ENCODE assay signal across 40 cellular contexts in genomic region chr20:44828640-44829039, GRCh38. TPM values are rescaled to one million over a fixed set of nuclear protein-coding genes. Genes with fewer than 3 reads are reported as not detected.
"Had no signal": no experiment of that assay in that cellular context is flagged by ENCODE, and none has a peak within 500 bp of the region (broad histone marks: within the 10 kb centered on the region; RNA-seq: fewer than 3 reads in every experiment).

No MANE protein-coding gene starts in this region.

- H3K4me1 ChIP-seq: ascending aorta had no signal

- ATAC-seq: activated CD4-positive, alpha-beta T cell treated with anti-CD3 and anti-CD28 coated beads for 36 hours; activated CD4-positive, CD25-positive, alpha-beta regulatory T cell treated with anti-CD3 and anti-CD28 coated beads, Interleukin-2, amount 50 U/mL, for 24 hours; activated CD8-positive, alpha-beta memory T cell treated with anti-CD3 and anti-CD28 coated beads, Interleukin-2, amount 10 ng/mL, durations not matched to agents 7 days and 5 days; activated CD8-positive, alpha-beta T cell treated with anti-CD3 and anti-CD28 coated beads, Interleukin-2, amount 10 ng/mL, durations not matched to agents 7 days and 5 days; activated naive CD8-positive, alpha-beta T cell treated with anti-CD3 and anti-CD28 coated beads, Interleukin-2, amount 50 U/mL, for 24 hours; WTC11 had no signal

- DNase-seq: activated CD4-positive, alpha-beta memory T cell treated with anti-CD3 and anti-CD28 coated beads, Interleukin-2, amount 10 ng/mL, durations not matched to agents 7 days and 5 days; activated CD4-positive, alpha-beta T cell treated with anti-CD3 and anti-CD28 coated beads for 1 hour; activated CD4-positive, alpha-beta T cell treated with anti-CD3 and anti-CD28 coated beads for 36 hours; activated CD4-positive, alpha-beta T cell treated with anti-CD3 and anti-CD28 coated beads for 48 hours; activated CD4-positive, alpha-beta T cell treated with anti-CD3 and anti-CD28 coated beads, Interleukin-2, amount 10 ng/mL, durations not matched to agents 7 days and 5 days; activated CD4-positive, alpha-beta T cell treated with anti-CD3 and anti-CD28 coated beads, Interleukin-2, amount 50 U/mL, for 48 hours; activated CD4-positive, CD25-positive, alpha-beta regulatory T cell; activated CD8-positive, alpha-beta memory T cell treated with anti-CD3 and anti-CD28 coated beads for 24 hours; activated CD8-positive, alpha-beta memory T cell treated with anti-CD3 and anti-CD28 coated beads, Interleukin-2, amount 10 ng/mL, durations not matched to agents 7 days and 5 days; activated CD8-positive, alpha-beta memory T cell treated with anti-CD3 and anti-CD28 coated beads, Interleukin-2, amount 50 U/mL, for 48 hours; activated CD8-positive, alpha-beta T cell treated with anti-CD3 and anti-CD28 coated beads, Interleukin-2, amount 10 ng/mL, durations not matched to agents 7 days and 5 days; activated effector memory CD4-positive, alpha-beta T cell treated with Interleukin-2 at 50 U/mL for 16 hours; activated gamma-delta T cell; activated naive CD4-positive, alpha-beta T cell treated with anti-CD3 and anti-CD28 coated beads, Interleukin-2, amount 10 ng/mL, durations not matched to agents 7 days and 5 days; activated naive CD4-positive, alpha-beta T cell treated with Interleukin-2 at 50 U/mL for 16 hours; activated naive CD8-positive, alpha-beta T cell treated with anti-CD3 and anti-CD28 coated beads, Interleukin-2, amount 10 ng/mL, durations not matched to agents 7 days and 5 days; activated naive CD8-positive, alpha-beta T cell treated with anti-CD3 and anti-CD28 coated beads, Interleukin-2, amount 50 U/mL, for 24 hours; activated T-cell treated with anti-CD3 and anti-CD28 coated beads, Interleukin-2, amount 50 U/mL, for 24 hours; activated T-cell treated with anti-CD3 and anti-CD28 coated beads, Interleukin-2, amount 50 U/mL, for 48 hours; amygdala; anterior cingulate cortex; caudate nucleus; cerebellar nuclear complex; T-helper 1 cell; T-helper 2 cell; T-helper 9 cell; WERI-Rb-1 had no signal

- H3K27ac Mint-ChIP-seq: activated CD4-positive, alpha-beta memory T cell treated with anti-CD3 and anti-CD28 coated beads, Interleukin-2, amount 10 ng/mL, durations not matched to agents 7 days and 5 days; activated CD4-positive, alpha-beta T cell treated with anti-CD3 and anti-CD28 coated beads for 36 hours; activated CD4-positive, alpha-beta T cell treated with anti-CD3 and anti-CD28 coated beads, Interleukin-2, amount 10 ng/mL, durations not matched to agents 7 days and 5 days; activated CD8-positive, alpha-beta memory T cell treated with anti-CD3 and anti-CD28 coated beads, Interleukin-2, amount 10 ng/mL, durations not matched to agents 7 days and 5 days; activated CD8-positive, alpha-beta T cell treated with anti-CD3 and anti-CD28 coated beads, Interleukin-2, amount 10 ng/mL, durations not matched to agents 7 days and 5 days; activated naive CD4-positive, alpha-beta T cell treated with anti-CD3 and anti-CD28 coated beads, Interleukin-2, amount 10 ng/mL, durations not matched to agents 7 days and 5 days; activated naive CD4-positive, alpha-beta T cell treated with anti-CD3 and anti-CD28 coated beads, Interleukin-2, amount 50 U/mL, for 24 hours; activated naive CD8-positive, alpha-beta T cell; activated naive CD8-positive, alpha-beta T cell treated with anti-CD3 and anti-CD28 coated beads, Interleukin-2, amount 10 ng/mL, durations not matched to agents 7 days and 5 days; activated naive CD8-positive, alpha-beta T cell treated with anti-CD3 and anti-CD28 coated beads, Interleukin-2, amount 50 U/mL, for 24 hours; activated T-cell treated with anti-CD3 and anti-CD28 coated beads, Interleukin-2, amount 50 U/mL, for 24 hours; activated T-helper 2 cell treated with anti-CD3 and anti-CD28 coated beads, Interferon-gamma antibody, Interleukin-2, Interleukin-4, amounts not matched to agents 10 μg/mL and 5 μg/mL and 100 μg/mL, durations not matched to agents 14 hours and 24 hours and 36 hours; brain; T-helper 1 cell treated with Interleukin-12 subunit alpha and Interleukin-12 subunit beta and Interleukin-4 antibody, amounts not matched to agents 30 μg/mL and 1 μg/mL, for 36 hours; T-helper 2 cell treated with Interferon-gamma antibody and Interleukin-4, amounts not matched to agents 5 μg/mL and 100 μg/mL, for 36 hours; WTC11 had no signal

- H3K4me1 Mint-ChIP-seq: activated CD4-positive, alpha-beta memory T cell treated with anti-CD3 and anti-CD28 coated beads, Interleukin-2, amount 10 ng/mL, durations not matched to agents 7 days and 5 days; activated CD4-positive, alpha-beta T cell treated with anti-CD3 and anti-CD28 coated beads for 36 hours; activated CD4-positive, alpha-beta T cell treated with anti-CD3 and anti-CD28 coated beads, Interleukin-2, amount 10 ng/mL, durations not matched to agents 7 days and 5 days; activated CD8-positive, alpha-beta memory T cell treated with anti-CD3 and anti-CD28 coated beads, Interleukin-2, amount 10 ng/mL, durations not matched to agents 7 days and 5 days; activated naive CD4-positive, alpha-beta T cell treated with anti-CD3 and anti-CD28 coated beads, Interleukin-2, amount 10 ng/mL, durations not matched to agents 7 days and 5 days; activated naive CD4-positive, alpha-beta T cell treated with anti-CD3 and anti-CD28 coated beads, Interleukin-2, amount 50 U/mL, for 24 hours; activated naive CD8-positive, alpha-beta T cell treated with anti-CD3 and anti-CD28 coated beads, Interleukin-2, amount 10 ng/mL, durations not matched to agents 7 days and 5 days; activated naive CD8-positive, alpha-beta T cell treated with anti-CD3 and anti-CD28 coated beads, Interleukin-2, amount 50 U/mL, for 24 hours; central memory CD8-positive, alpha-beta T cell had no signal

- H3K36me3 Mint-ChIP-seq: activated CD8-positive, alpha-beta memory T cell treated with anti-CD3 and anti-CD28 coated beads, Interleukin-2, amount 10 ng/mL, durations not matched to agents 7 days and 5 days; activated naive CD4-positive, alpha-beta T cell treated with anti-CD3 and anti-CD28 coated beads, Interleukin-2, amount 10 ng/mL, durations not matched to agents 7 days and 5 days; activated naive CD4-positive, alpha-beta T cell treated with anti-CD3 and anti-CD28 coated beads, Interleukin-2, amount 50 U/mL, for 24 hours; activated naive CD8-positive, alpha-beta T cell; activated naive CD8-positive, alpha-beta T cell treated with anti-CD3 and anti-CD28 coated beads, Interleukin-2, amount 10 ng/mL, durations not matched to agents 7 days and 5 days; brain had no signal

- H3K4me3 ChIP-seq: ascending aorta, cardiac muscle cell had no signal

- FAIRE-seq: bronchial epithelial cell, TTC549 had no signal

- H3K36me3 ChIP-seq: ascending aorta, cardiac muscle cell, WERI-Rb-1 had no signal

- H3K4me3 Mint-ChIP-seq: activated CD4-positive, alpha-beta memory T cell treated with anti-CD3 and anti-CD28 coated beads, Interleukin-2, amount 10 ng/mL, durations not matched to agents 7 days and 5 days; activated CD4-positive, alpha-beta T cell treated with anti-CD3 and anti-CD28 coated beads for 36 hours; activated CD4-positive, alpha-beta T cell treated with anti-CD3 and anti-CD28 coated beads, Interleukin-2, amount 10 ng/mL, durations not matched to agents 7 days and 5 days; activated CD8-positive, alpha-beta memory T cell treated with anti-CD3 and anti-CD28 coated beads, Interleukin-2, amount 10 ng/mL, durations not matched to agents 7 days and 5 days; activated CD8-positive, alpha-beta T cell treated with anti-CD3 and anti-CD28 coated beads, Interleukin-2, amount 10 ng/mL, durations not matched to agents 7 days and 5 days; activated naive CD4-positive, alpha-beta T cell treated with anti-CD3 and anti-CD28 coated beads, Interleukin-2, amount 10 ng/mL, durations not matched to agents 7 days and 5 days; activated naive CD4-positive, alpha-beta T cell treated with anti-CD3 and anti-CD28 coated beads, Interleukin-2, amount 50 U/mL, for 24 hours; activated naive CD8-positive, alpha-beta T cell; activated naive CD8-positive, alpha-beta T cell treated with anti-CD3 and anti-CD28 coated beads, Interleukin-2, amount 10 ng/mL, durations not matched to agents 7 days and 5 days; activated naive CD8-positive, alpha-beta T cell treated with anti-CD3 and anti-CD28 coated beads, Interleukin-2, amount 50 U/mL, for 24 hours; activated T-cell treated with anti-CD3 and anti-CD28 coated beads, Interleukin-2, amount 50 U/mL, for 24 hours; brain; central memory CD8-positive, alpha-beta T cell; T-helper 1 cell treated with Interleukin-12 subunit alpha and Interleukin-12 subunit beta and Interleukin-4 antibody, amounts not matched to agents 30 μg/mL and 1 μg/mL, for 36 hours; T-helper 2 cell treated with Interferon-gamma antibody and Interleukin-4, amounts not matched to agents 5 μg/mL and 100 μg/mL, for 36 hours; WTC11 had no signal

- H3K9me3 ChIP-seq: ascending aorta had no signal

- H3K9me3 Mint-ChIP-seq: activated CD4-positive, alpha-beta memory T cell treated with anti-CD3 and anti-CD28 coated beads, Interleukin-2, amount 10 ng/mL, durations not matched to agents 7 days and 5 days; activated CD4-positive, alpha-beta T cell treated with anti-CD3 and anti-CD28 coated beads, Interleukin-2, amount 10 ng/mL, durations not matched to agents 7 days and 5 days; activated naive CD4-positive, alpha-beta T cell treated with anti-CD3 and anti-CD28 coated beads, Interleukin-2, amount 10 ng/mL, durations not matched to agents 7 days and 5 days; activated naive CD4-positive, alpha-beta T cell treated with anti-CD3 and anti-CD28 coated beads, Interleukin-2, amount 50 U/mL, for 24 hours; activated naive CD8-positive, alpha-beta T cell treated with anti-CD3 and anti-CD28 coated beads, Interleukin-2, amount 10 ng/mL, durations not matched to agents 7 days and 5 days; activated T-helper 2 cell treated with anti-CD3 and anti-CD28 coated beads, Interferon-gamma antibody, Interleukin-2, Interleukin-4, amounts not matched to agents 10 μg/mL and 5 μg/mL and 100 μg/mL, durations not matched to agents 14 hours and 24 hours and 36 hours; central memory CD8-positive, alpha-beta T cell; T-helper 1 cell treated with Interleukin-12 subunit alpha and Interleukin-12 subunit beta and Interleukin-4 antibody, amounts not matched to agents 30 μg/mL and 1 μg/mL, for 36 hours; T-helper 2 cell treated with Interferon-gamma antibody and Interleukin-4, amounts not matched to agents 5 μg/mL and 100 μg/mL, for 36 hours had no signal

- H3K27ac ChIP-seq: ascending aorta, cardiac muscle cell, WERI-Rb-1 had no signal

- H3K27me3 ChIP-seq: ascending aorta, cardiac muscle cell had no signal

RNA-seq across cellular contexts. Expression of gene RIMS4, which starts 18.3 kb away (rescaled TPM):
- total RNA-seq: activated CD4-positive, alpha-beta memory T cell treated with anti-CD3 and anti-CD28 coated beads, Interleukin-2, amount 10 ng/mL, durations not matched to agents 7 days and 5 days; activated CD4-positive, alpha-beta T cell treated with anti-CD3 and anti-CD28 coated beads for 36 hours; activated CD4-positive, alpha-beta T cell treated with anti-CD3 and anti-CD28 coated beads, Interleukin-2, amount 10 ng/mL, durations not matched to agents 7 days and 5 days; activated CD8-positive, alpha-beta memory T cell treated with anti-CD3 and anti-CD28 coated beads, Interleukin-2, amount 10 ng/mL, durations not matched to agents 7 days and 5 days; activated CD8-positive, alpha-beta T cell treated with anti-CD3 and anti-CD28 coated beads, Interleukin-2, amount 10 ng/mL, durations not matched to agents 7 days and 5 days; activated naive CD8-positive, alpha-beta T cell treated with anti-CD3 and anti-CD28 coated beads, Interleukin-2, amount 10 ng/mL, durations not matched to agents 7 days and 5 days; activated T-helper 2 cell treated with anti-CD3 and anti-CD28 coated beads, Interferon-gamma antibody, Interleukin-2, Interleukin-4, amounts not matched to agents 10 μg/mL and 5 μg/mL and 100 μg/mL, durations not matched to agents 14 hours and 24 hours and 36 hours; bronchial epithelial cell had no signal
